Comparison of ENCODE assay signal across 29 cellular contexts in the genomic region with DNA sequence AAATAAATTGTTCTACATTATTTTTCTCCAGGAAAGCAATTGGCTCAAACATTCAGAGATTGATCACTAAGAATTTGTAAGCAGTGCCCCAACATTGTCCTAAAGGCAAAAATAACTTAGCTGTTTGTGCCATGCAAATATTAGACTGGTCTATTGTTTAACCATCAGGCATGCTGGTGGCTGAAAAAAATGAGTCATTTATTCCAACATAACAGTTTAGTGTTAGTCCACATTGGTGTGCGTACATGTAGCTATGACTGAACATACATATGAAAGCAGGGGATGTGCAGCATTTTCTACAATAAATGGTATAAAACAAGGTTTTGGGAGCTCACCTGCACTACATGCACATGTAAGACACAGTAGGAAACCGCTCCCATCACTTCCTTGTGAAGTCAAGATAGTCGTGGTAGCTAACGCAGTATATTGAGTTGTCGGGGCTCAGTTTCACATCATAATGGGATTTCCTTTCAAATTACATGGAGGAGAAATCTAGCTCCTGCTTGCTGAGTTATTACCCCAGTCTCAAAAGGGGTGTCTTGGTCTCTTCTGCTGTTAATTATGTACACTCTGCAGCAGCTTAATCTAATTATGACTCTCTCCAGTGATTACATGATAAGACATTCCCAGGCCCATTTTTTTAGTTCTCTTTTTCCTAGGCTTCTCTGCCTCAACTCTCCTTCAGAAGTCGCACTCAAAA.
"Had no signal": no experiment of that assay in that cellular context is flagged by ENCODE, and none has a peak within 500 bp of the region (broad histone marks: within the 10 kb centered on the region; RNA-seq: fewer than 3 reads in every experiment).

No MANE protein-coding gene starts in this region.

- H3K4me1 ChIP-seq: breast epithelium, esophagus muscularis mucosa, left ventricle myocardium inferior, pancreas, psoas muscle, right atrium auricular region, thyroid gland had no signal

- H3K36me3 Mint-ChIP-seq: activated naive CD8-positive, alpha-beta T cell treated with anti-CD3 and anti-CD28 coated beads, Interleukin-2, amount 10 ng/mL, durations not matched to agents 7 days and 5 days; natural killer cell had no signal

- ATAC-seq: activated CD4-positive, alpha-beta T cell treated with anti-CD3 and anti-CD28 coated beads for 36 hours; activated T-cell treated with anti-CD3 and anti-CD28 coated beads, Interleukin-2, amount 50 U/mL, for 4 hours; gastrocnemius medialis; natural killer cell; pancreas; psoas muscle had no signal

- H3K27ac ChIP-seq: breast epithelium, dorsolateral prefrontal cortex, esophagus muscularis mucosa, gastrocnemius medialis, left ventricle myocardium inferior, neutrophil, pancreas, psoas muscle, right atrium auricular region, thyroid gland had no signal

- H3K27ac Mint-ChIP-seq: activated B cell treated with CpG ODN at 0.5 μM for 24 hours; activated CD4-positive, alpha-beta T cell treated with anti-CD3 and anti-CD28 coated beads for 36 hours; activated naive CD8-positive, alpha-beta T cell treated with anti-CD3 and anti-CD28 coated beads, Interleukin-2, amount 10 ng/mL, durations not matched to agents 7 days and 5 days; natural killer cell; stimulated activated naive CD8-positive, alpha-beta T cell treated with anti-CD3 and anti-CD28 coated beads, Interleukin-15, Interleukin-2, amounts not matched to agents 100 ng/mL and 50 ng/mL, for 24 hours had no signal

- H3K36me3 ChIP-seq: breast epithelium, esophagus muscularis mucosa, gastrocnemius medialis, left ventricle myocardium inferior, neutrophil, pancreas, right atrium auricular region, thyroid gland had no signal

- H3K9me3 ChIP-seq: breast epithelium, esophagus muscularis mucosa, gastrocnemius medialis, left ventricle myocardium inferior, neutrophil, pancreas, psoas muscle, right atrium auricular region, thyroid gland had no signal

- DNase-seq: activated B cell treated with CpG ODN at 0.5 μM for 24 hours; activated CD4-positive, alpha-beta T cell treated with anti-CD3 and anti-CD28 coated beads for 36 hours; activated CD4-positive, alpha-beta T cell treated with anti-CD3 and anti-CD28 coated beads, Interleukin-2, amount 50 U/mL, for 4 hours; activated CD8-positive, alpha-beta memory T cell treated with anti-CD3 and anti-CD28 coated beads for 24 hours; activated CD8-positive, alpha-beta memory T cell treated with anti-CD3 and anti-CD28 coated beads, Interleukin-2, amount 50 U/mL, for 4 hours; activated naive CD4-positive, alpha-beta T cell treated with Interleukin-2 at 50 U/mL for 16 hours; activated naive CD8-positive, alpha-beta T cell treated with anti-CD3 and anti-CD28 coated beads, Interleukin-2, amount 10 ng/mL, durations not matched to agents 7 days and 5 days; activated T-cell treated with anti-CD3 and anti-CD28 coated beads, Interleukin-2, amount 50 U/mL, for 4 hours; amniotic stem cell; dorsolateral prefrontal cortex; gastrocnemius medialis; head of caudate nucleus; hypothalamus; left ventricle myocardium inferior; midbrain; natural killer cell; pancreas; psoas muscle; stimulated activated CD4-positive, alpha-beta T cell treated with anti-CD3 and anti-CD28 coated beads, Interleukin-12 subunit alpha, Interleukin-12 subunit beta, amount 100 ng/mL, for 4 hours; stimulated activated CD4-positive, alpha-beta T cell treated with anti-CD3 and anti-CD28 coated beads, Interleukin-4, amount 100 ng/mL, for 4 hours; substantia nigra; T1000; thyroid gland had no signal

- H3K27me3 ChIP-seq: breast epithelium, dorsolateral prefrontal cortex, esophagus muscularis mucosa, gastrocnemius medialis, neutrophil, pancreas, right atrium auricular region, thyroid gland had no signal

- H3K4me3 ChIP-seq: breast epithelium, dorsolateral prefrontal cortex, esophagus muscularis mucosa, gastrocnemius medialis, left ventricle myocardium inferior, pancreas, psoas muscle, right atrium auricular region, thyroid gland had no signal

- H3K27me3 Mint-ChIP-seq: activated B cell treated with CpG ODN at 0.5 μM for 24 hours; activated naive CD8-positive, alpha-beta T cell treated with anti-CD3 and anti-CD28 coated beads, Interleukin-2, amount 10 ng/mL, durations not matched to agents 7 days and 5 days; stimulated activated naive CD8-positive, alpha-beta T cell treated with anti-CD3 and anti-CD28 coated beads, Interleukin-15, Interleukin-2, amounts not matched to agents 100 ng/mL and 50 ng/mL, for 24 hours had no signal

- H3K4me3 Mint-ChIP-seq: activated B cell treated with CpG ODN at 0.5 μM for 24 hours; activated CD4-positive, alpha-beta T cell treated with anti-CD3 and anti-CD28 coated beads for 36 hours; activated naive CD8-positive, alpha-beta T cell treated with anti-CD3 and anti-CD28 coated beads, Interleukin-2, amount 10 ng/mL, durations not matched to agents 7 days and 5 days; activated T-cell treated with anti-CD3 and anti-CD28 coated beads, Interleukin-2, amount 50 U/mL, for 4 hours; central memory CD8-positive, alpha-beta T cell; natural killer cell; stimulated activated naive CD8-positive, alpha-beta T cell treated with anti-CD3 and anti-CD28 coated beads, Interleukin-15, Interleukin-2, amounts not matched to agents 100 ng/mL and 50 ng/mL, for 24 hours had no signal

- H3K4me1 Mint-ChIP-seq: activated B cell treated with CpG ODN at 0.5 μM for 24 hours; activated CD4-positive, alpha-beta T cell treated with anti-CD3 and anti-CD28 coated beads for 36 hours; activated naive CD8-positive, alpha-beta T cell treated with anti-CD3 and anti-CD28 coated beads, Interleukin-2, amount 10 ng/mL, durations not matched to agents 7 days and 5 days; central memory CD8-positive, alpha-beta T cell; natural killer cell had no signal

- H3K9me3 Mint-ChIP-seq: activated B cell treated with CpG ODN at 0.5 μM for 24 hours; activated naive CD8-positive, alpha-beta T cell treated with anti-CD3 and anti-CD28 coated beads, Interleukin-2, amount 10 ng/mL, durations not matched to agents 7 days and 5 days; activated T-cell treated with anti-CD3 and anti-CD28 coated beads, Interleukin-2, amount 50 U/mL, for 4 hours; central memory CD8-positive, alpha-beta T cell; stimulated activated naive CD8-positive, alpha-beta T cell treated with anti-CD3 and anti-CD28 coated beads, Interleukin-15, Interleukin-2, amounts not matched to agents 100 ng/mL and 50 ng/mL, for 24 hours had no signal
